ENCODE assay signal across 27 cellular contexts in genomic region chr1:238221738-238222137, GRCh38.
"Had no signal": no experiment of that assay in that cellular context is flagged by ENCODE, and none has a peak within 500 bp of the region (broad histone marks: within the 10 kb centered on the region; RNA-seq: fewer than 3 reads in every experiment).

No MANE protein-coding gene starts in this region.

- ATAC-seq: Panc1, Right ventricle myocardium inferior had no signal

- H2AFZ ChIP-seq: PC-9 had no signal

- H3K36me3 ChIP-seq: SJSA1 had no signal

- H3K4me1 ChIP-seq: SJSA1 had no signal

- H3K4me3 ChIP-seq: PC-9, SJSA1 had no signal

- H3K27ac ChIP-seq: KMS-11, PC-9, RWPE1, SJSA1 had no signal

- H3K27me3 ChIP-seq: SJSA1 had no signal

- H3K9ac ChIP-seq: KMS-11, SK-N-SH had no signal

- H3K9me3 ChIP-seq: SK-N-SH had no signal

- DNase-seq: Karpas-422, KBM-7, MM.1S, MV-4-11, NCI-H1092, NCI-H1105, NCI-H1417 treated with DMSO at 0.1 percent for 48 hours, NCI-H1436 treated with DMSO at 0.1 percent for 48 hours, NCI-H1694 treated with DMSO at 0.1 percent for 48 hours, NCI-H187 treated with DMSO at 0.1 percent for 48 hours, NCI-H2029, NCI-H2171 treated with DMSO at 0.1 percent for 48 hours, NCI-H226, NCI-H510A treated with DMSO at 0.1 percent for 48 hours, NCI-H524 treated with DMSO at 0.1 percent for 48 hours, NCI-H526 treated with DMSO at 0.1 percent for 48 hours, NCI-H748 treated with DMSO at 0.1 percent for 48 hours, NCI-H82, PC-9, SHP77, SK-N-SH, SW 1271 had no signal

- H3K4me2 ChIP-seq: KMS-11, PC-9, SK-N-SH had no signal
